ENCODE assay signal across 10 cellular contexts in genomic region chr5:144187699-144188294, GRCh38. TPM values are rescaled to one million over a fixed set of nuclear protein-coding genes. Genes with fewer than 3 reads are reported as not detected.
DNase-seq lines count a peak whose midpoint lies in the region; ATAC-seq and TF ChIP-seq lines count a peak whose summit lies in the region.
"Had no signal": no experiment of that assay in that cellular context is flagged by ENCODE, and none has a peak within 500 bp of the region (broad histone marks: within the 10 kb centered on the region; RNA-seq: fewer than 3 reads in every experiment).

No MANE protein-coding gene starts in this region.

- H3K79me1 ChIP-seq in neuronal stem cell (ENCODE audit: low read depth, low read length), result no peaks in the 10 kb centered on the region

- H3K23ac ChIP-seq in neuronal stem cell (ENCODE audit: low read depth, low read length, poor library complexity), result no peak overlapping the region

- no peaks in the 10 kb centered on the region for H3K4me1 ChIP-seq in neuronal stem cell (ENCODE audit: control insufficient read depth in 2 of 2, insufficient read depth in 1 of 2, low read depth in 1 of 2, low read length in 2 of 2)

- no peak overlapping the region for H3K14ac ChIP-seq in neuronal stem cell (ENCODE audit: low read length)

- intact Hi-C loops in left ventricle myocardium superior (cut with micrococcal nuclease), result no loop called here

- H3K9ac ChIP-seq in neuronal stem cell (ENCODE audit: low read depth, low read length, poor library complexity), result no peak overlapping the region

- no peak overlapping the region for H2BK15ac ChIP-seq in neuronal stem cell (ENCODE audit: low read length)

- no peaks in the 10 kb centered on the region for H3K9me3 ChIP-seq in neuronal stem cell (replicated peaks in 1 of 2; ENCODE audit: control insufficient read depth in 2 of 2, insufficient read depth in 1 of 2, low read depth in 1 of 2, low read length in 2 of 2)
- H3K9me3 ChIP-seq: tibial artery had no signal

- H2BK120ac ChIP-seq in neuronal stem cell (ENCODE audit: low read depth, low read length), result no peak overlapping the region

- H3K27ac Mint-ChIP-seq in activated T-cell treated with anti-CD3 and anti-CD28 coated beads, Interleukin-2, amount 50 U/mL, for 72 hours, result peak overlapping the region; percentile 68

- no peaks in the 10 kb centered on the region for H3K36me3 Mint-ChIP-seq in activated T-cell treated with anti-CD3 and anti-CD28 coated beads, Interleukin-2, amount 50 U/mL, for 72 hours (ENCODE audit: insufficient read depth in 2 of 2)

- no peak overlapping the region for H3K18ac ChIP-seq in neuronal stem cell (ENCODE audit: low read length)

- no peak overlapping the region for H2BK5ac ChIP-seq in neuronal stem cell (ENCODE audit: low read length)

- no CpG with 5 or more reads among the region's 2 CpGs for WGBS in neuronal stem cell (ENCODE audit: extremely low coverage in 2 of 2, insufficient read length in 2 of 2, insufficient replicate concordance in 1 of 2), 2 donors

- peak overlapping the region in 1 of 2 donors; percentile 38 for H3K4me3 Mint-ChIP-seq in activated T-cell treated with anti-CD3 and anti-CD28 coated beads, Interleukin-2, amount 50 U/mL, for 72 hours

- H3K4me3 ChIP-seq in AG09309 (ENCODE audit: control insufficient read depth, low read depth, low read length), result no peak overlapping the region
- no peak overlapping the region for H3K4me3 ChIP-seq in neuronal stem cell (ENCODE audit: low read length in 2 of 2)
- H3K4me3 ChIP-seq: tibial artery had no signal

- H3K9me3 Mint-ChIP-seq in activated T-cell treated with anti-CD3 and anti-CD28 coated beads, Interleukin-2, amount 50 U/mL, for 72 hours, result no peaks in the 10 kb centered on the region

- no peak overlapping the region for H4K8ac ChIP-seq in neuronal stem cell (ENCODE audit: low read depth, low read length)

- no peaks in the 10 kb centered on the region for H3K27me3 ChIP-seq in neuronal stem cell (ENCODE audit: control insufficient read depth in 3 of 3, insufficient read depth in 3 of 3, low read depth in 1 of 3, low read length in 3 of 3)
- H3K27me3 ChIP-seq: tibial artery had no signal

- no peaks in the 10 kb centered on the region for H3K4me1 Mint-ChIP-seq in activated T-cell treated with anti-CD3 and anti-CD28 coated beads, Interleukin-2, amount 50 U/mL, for 72 hours (ENCODE audit: low read depth)

- H3K4ac ChIP-seq in neuronal stem cell (ENCODE audit: low read length), result no peak overlapping the region

- H3K27ac ChIP-seq in neuronal stem cell (replicated peaks; ENCODE audit: low read length), result no peak overlapping the region
- H3K27ac ChIP-seq: tibial artery had no signal

- no peaks in the 10 kb centered on the region for H3K36me3 ChIP-seq in neuronal stem cell (replicated peaks in 1 of 2; ENCODE audit: control insufficient read depth in 2 of 2, insufficient read depth in 2 of 2, low read length in 2 of 2)
- H3K36me3 ChIP-seq: tibial artery had no signal

- H2AFZ ChIP-seq in neuronal stem cell (ENCODE audit: low read length), result no peak overlapping the region

- ATAC-seq in GM18907 (IDR thresholded peaks at IDR 0.05; ENCODE audit: unreplicated experiment) (peak; percentile 87), HG03159 (IDR thresholded peaks at IDR 0.05; ENCODE audit: unreplicated experiment) (peak; percentile 79), left ventricle myocardium superior (no peak)
- peak; percentile 34 to 38 for ATAC-seq in activated T-cell treated with anti-CD3 and anti-CD28 coated beads, Interleukin-2, amount 50 U/mL, for 72 hours (replicated peaks in 1 of 2)
- ATAC-seq: HCT116 had no signal

- TF ChIP-seq CTCF in AG09309 (IDR thresholded peaks at IDR 0.05; ENCODE audit: control insufficient read depth, insufficient read depth, low read depth, low read length, missing control alignments), result no peak

- no peak overlapping the region for H2BK12ac ChIP-seq in neuronal stem cell (ENCODE audit: low read length)

- DNase-seq in AG09309 (ENCODE audit: low read depth) (peak; percentile 95), OCI-M1 (lab: John Stamatoyannopoulos, UW) (peak; percentile 44), left ventricle myocardium superior (peak; percentile 38), neuronal stem cell (ENCODE audit: low spot score) (no peak)
- DNase-seq in activated T-cell treated with anti-CD3 and anti-CD28 coated beads, Interleukin-2, amount 50 U/mL, for 72 hours, result peak; percentile 71 to 76
- DNase-seq in stimulated activated CD8-positive, alpha-beta memory T cell treated with anti-CD3 and anti-CD28 coated beads, Interleukin-12 subunit alpha, Interleukin-12 subunit beta, amount 100 ng/mL, for 1 hour (ENCODE audit: low read depth), result peak; percentile 67

- H4K91ac ChIP-seq in neuronal stem cell (ENCODE audit: low read depth, low read length, poor library complexity), result no peak overlapping the region

- H3K4me2 ChIP-seq in neuronal stem cell (ENCODE audit: insufficient read depth, low read length, poor library complexity, severe bottlenecking), result no peak overlapping the region

- H2AK5ac ChIP-seq in neuronal stem cell (ENCODE audit: low read depth, low read length), result no peak overlapping the region

- H3K27me3 Mint-ChIP-seq in activated T-cell treated with anti-CD3 and anti-CD28 coated beads, Interleukin-2, amount 50 U/mL, for 72 hours (ENCODE audit: low read depth), result no peaks in the 10 kb centered on the region

RNA-seq across cellular contexts. Expression of gene KCTD16, which starts 17.1 kb away (rescaled TPM):
- under 1 TPM; 0.07 to 0.25 TPM for total RNA-seq in activated T-cell treated with anti-CD3 and anti-CD28 coated beads, Interleukin-2, amount 50 U/mL, for 72 hours
- total RNA-seq in left ventricle myocardium superior, result not detected
- 0.47 TPM for polyA plus RNA-seq in neuronal stem cell (2013, experiment 1 of 2)
- polyA plus RNA-seq in neuronal stem cell (2013, experiment 2 of 2), result 0.47 TPM

RNA-seq across cellular contexts. Expression of gene YIPF5, which starts 17.3 kb away (rescaled TPM):
- total RNA-seq in activated T-cell treated with anti-CD3 and anti-CD28 coated beads, Interleukin-2, amount 50 U/mL, for 72 hours, result 10 to 100 TPM; 40.9 to 43.7 TPM
- 26.6 TPM for total RNA-seq in left ventricle myocardium superior
- polyA plus RNA-seq in neuronal stem cell (2013, experiment 1 of 2), result 27.9 TPM
- 30.6 TPM for polyA plus RNA-seq in neuronal stem cell (2013, experiment 2 of 2)
